Comparison of ENCODE assay signal across 13 cellular contexts in the genomic region with DNA sequence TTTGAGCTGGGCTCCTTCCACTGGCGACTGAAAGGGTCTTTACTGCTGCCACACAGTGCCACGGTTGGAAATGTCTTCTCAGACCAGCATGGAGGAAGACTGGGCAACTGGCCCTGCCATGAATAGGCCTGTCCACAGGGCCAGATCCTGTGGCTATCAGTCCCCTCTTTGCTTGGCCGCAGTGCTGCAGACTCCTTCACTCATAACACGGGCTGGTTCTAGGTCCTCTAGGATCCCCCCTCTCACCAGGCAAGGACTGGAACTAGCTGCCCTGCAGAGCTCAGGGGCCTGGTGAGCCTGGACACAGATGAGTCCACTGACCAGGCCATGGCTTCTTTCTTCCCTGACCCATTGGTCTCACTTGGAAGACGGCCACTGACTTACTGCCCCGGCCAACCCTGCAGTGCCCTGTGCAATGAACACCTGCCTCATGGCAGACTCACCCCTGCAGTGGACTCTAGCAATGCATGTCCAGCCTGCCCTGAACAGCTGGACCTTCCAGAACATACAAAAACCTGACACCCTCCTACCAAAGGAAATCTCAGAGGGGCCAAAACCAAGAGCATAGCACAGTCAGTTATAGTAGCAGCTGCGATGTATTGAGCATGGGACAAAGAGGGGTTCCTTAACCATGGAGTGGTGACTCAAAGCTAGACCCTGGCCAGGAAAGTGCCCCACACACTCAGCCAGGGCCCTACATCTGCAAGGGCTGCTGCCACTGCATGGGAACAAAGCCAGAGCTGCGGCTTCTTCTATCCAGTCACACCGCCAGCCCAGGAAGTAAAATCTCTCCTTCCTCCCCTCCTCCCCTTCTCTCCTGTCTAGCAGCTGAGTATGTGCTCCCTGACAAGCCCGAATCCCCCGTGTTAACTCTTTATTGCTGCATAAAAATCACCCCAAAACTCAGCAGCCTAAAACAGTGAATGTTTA.
A peak's percentile ranks its signal among the peaks of the same experiment; 100 is the strongest.
DNase-seq lines count a peak whose midpoint lies in the region; ATAC-seq, FAIRE-seq and TF ChIP-seq lines count a peak whose summit lies in the region.
"Had no signal": no experiment of that assay in that cellular context is flagged by ENCODE, and none has a peak within 500 bp of the region (broad histone marks: within the 10 kb centered on the region; RNA-seq: fewer than 3 reads in every experiment).

No MANE protein-coding gene starts in this region.

- POLR2A ChIA-PET in activated CD8-positive, alpha-beta T cell treated with anti-CD3 and anti-CD28 coated beads, Interleukin-2, amount 10 ng/mL, durations not matched to agents 7 days and 5 days (lab: Charles Lee): no interaction called here
- POLR2A ChIA-PET in activated CD8-positive, alpha-beta T cell treated with anti-CD3 and anti-CD28 coated beads for 36 hours (lab: Charles Lee): no interaction called here

- peak; percentile 18 for DNase-seq in activated CD8-positive, alpha-beta T cell treated with anti-CD3 and anti-CD28 coated beads, Interleukin-2, amount 10 ng/mL, durations not matched to agents 7 days and 5 days
- DNase-seq in activated CD8-positive, alpha-beta T cell treated with anti-CD3 and anti-CD28 coated beads for 36 hours: no peak
- peak; percentile 57 for DNase-seq in MG63
- DNase-seq in fibroblast of mammary gland (ENCODE audit: low read depth): peak; percentile 27
- DNase-seq in osteocyte (ENCODE audit: extremely low spot score, unreplicated experiment): peak; percentile 60
- no peak for DNase-seq in activated CD4-positive, CD25-positive, alpha-beta regulatory T cell (lab: John Stamatoyannopoulos, UW)
- DNase-seq in amniotic stem cell (lab: John Stamatoyannopoulos, UW): no peak
- no peak for DNase-seq in small intestine
- DNase-seq: cerebellar nuclear complex, islet precursor cell, NCI-H1048, NCI-H69 had no signal

- H3K27ac Mint-ChIP-seq in activated CD8-positive, alpha-beta T cell treated with anti-CD3 and anti-CD28 coated beads, Interleukin-2, amount 10 ng/mL, durations not matched to agents 7 days and 5 days: no peak overlapping the region
- no peak overlapping the region for H3K27ac Mint-ChIP-seq in activated CD8-positive, alpha-beta T cell treated with anti-CD3 and anti-CD28 coated beads for 36 hours
- H3K27ac Mint-ChIP-seq in osteocyte (ENCODE audit: unreplicated experiment): peak overlapping the region; percentile 77

- H3K9me3 ChIP-seq in MG63: no peaks in the 10 kb centered on the region
- no peaks in the 10 kb centered on the region for H3K9me3 ChIP-seq in small intestine (ENCODE audit: control insufficient read depth, low read depth)

- H3K36me3 ChIP-seq in MG63 (no peaks in the 10 kb centered on the region), small intestine (ENCODE audit: control insufficient read depth in 2 of 2, insufficient read depth in 2 of 2, low read length in 2 of 2) (no peaks in the 10 kb centered on the region)

- H3K27ac ChIP-seq in small intestine (ENCODE audit: low read depth in 1 of 2, low read length in 1 of 2): no peak overlapping the region

- no peak overlapping the region for H3K4me3 Mint-ChIP-seq in activated CD8-positive, alpha-beta T cell treated with anti-CD3 and anti-CD28 coated beads, Interleukin-2, amount 10 ng/mL, durations not matched to agents 7 days and 5 days
- H3K4me3 Mint-ChIP-seq in activated CD8-positive, alpha-beta T cell treated with anti-CD3 and anti-CD28 coated beads for 36 hours: no peak overlapping the region
- no peak overlapping the region for H3K4me3 Mint-ChIP-seq in osteocyte (ENCODE audit: unreplicated experiment)

- no peak for ATAC-seq in activated CD8-positive, alpha-beta T cell treated with anti-CD3 and anti-CD28 coated beads, Interleukin-2, amount 10 ng/mL, durations not matched to agents 7 days and 5 days
- ATAC-seq in activated CD8-positive, alpha-beta T cell treated with anti-CD3 and anti-CD28 coated beads for 36 hours: no peak
- ATAC-seq: Right ventricle myocardium inferior had no signal

- peaks cover 5% of the 10 kb centered on the region for H3K4me1 Mint-ChIP-seq in activated CD8-positive, alpha-beta T cell treated with anti-CD3 and anti-CD28 coated beads, Interleukin-2, amount 10 ng/mL, durations not matched to agents 7 days and 5 days (ENCODE audit: low read depth)
- peaks cover 6% of the 10 kb centered on the region for H3K4me1 Mint-ChIP-seq in activated CD8-positive, alpha-beta T cell treated with anti-CD3 and anti-CD28 coated beads for 36 hours (ENCODE audit: low read depth)
- peaks cover 39% of the 10 kb centered on the region for H3K4me1 Mint-ChIP-seq in osteocyte (ENCODE audit: unreplicated experiment)

- H3K9me3 Mint-ChIP-seq in activated CD8-positive, alpha-beta T cell treated with anti-CD3 and anti-CD28 coated beads, Interleukin-2, amount 10 ng/mL, durations not matched to agents 7 days and 5 days (ENCODE audit: insufficient read depth): no peaks in the 10 kb centered on the region
- no peaks in the 10 kb centered on the region for H3K9me3 Mint-ChIP-seq in activated CD8-positive, alpha-beta T cell treated with anti-CD3 and anti-CD28 coated beads for 36 hours
- no peaks in the 10 kb centered on the region for H3K9me3 Mint-ChIP-seq in osteocyte (ENCODE audit: unreplicated experiment)

- intact Hi-C loops in activated CD8-positive, alpha-beta T cell treated with anti-CD3 and anti-CD28 coated beads for 36 hours (cut with micrococcal nuclease): no loop called here

- H3K4me3 ChIP-seq in MG63: no peak overlapping the region
- H3K4me3 ChIP-seq in fibroblast of mammary gland (ENCODE audit: control insufficient read depth, low read depth, low read length): no peak overlapping the region
- no peak overlapping the region for H3K4me3 ChIP-seq in small intestine (ENCODE audit: low read depth in 1 of 2, low read length in 2 of 2)

- 63 to 69% (median 65%) methylated on average over 11 of the region's 11 CpGs for WGBS in small intestine, 3 donors

- H3K27me3 Mint-ChIP-seq in activated CD8-positive, alpha-beta T cell treated with anti-CD3 and anti-CD28 coated beads, Interleukin-2, amount 10 ng/mL, durations not matched to agents 7 days and 5 days (ENCODE audit: low read depth): peaks cover 8% of the 10 kb centered on the region
- H3K27me3 Mint-ChIP-seq in activated CD8-positive, alpha-beta T cell treated with anti-CD3 and anti-CD28 coated beads for 36 hours: no peaks in the 10 kb centered on the region
- H3K27me3 Mint-ChIP-seq in osteocyte (ENCODE audit: unreplicated experiment): no peaks in the 10 kb centered on the region

- H3K4me1 ChIP-seq in small intestine (ENCODE audit: control insufficient read depth in 2 of 2, insufficient read depth in 1 of 2, low read depth in 1 of 2, low read length in 1 of 2): no peaks in the 10 kb centered on the region

- FAIRE-seq in small intestine (lab: Jason Lieb, UNC): no peak

- H3K27me3 ChIP-seq in MG63: no peaks in the 10 kb centered on the region
- H3K27me3 ChIP-seq in small intestine (ENCODE audit: control insufficient read depth in 2 of 2, insufficient read depth in 2 of 2, low read length in 2 of 2): no peaks in the 10 kb centered on the region

- TF ChIP-seq CTCF in activated CD8-positive, alpha-beta T cell treated with anti-CD3 and anti-CD28 coated beads for 36 hours (IDR thresholded peaks at IDR 0.05): no peak
- no peak for TF ChIP-seq CTCF in fibroblast of mammary gland (conservative IDR thresholded peaks at IDR 0.05; ENCODE audit: control insufficient read depth, insufficient read depth, low read depth, low read length)
- TF ChIP-seq CTCF in osteocyte (IDR thresholded peaks at IDR 0.05): no peak

- H3K36me3 Mint-ChIP-seq in activated CD8-positive, alpha-beta T cell treated with anti-CD3 and anti-CD28 coated beads, Interleukin-2, amount 10 ng/mL, durations not matched to agents 7 days and 5 days (ENCODE audit: low read depth): no peaks in the 10 kb centered on the region
- H3K36me3 Mint-ChIP-seq in activated CD8-positive, alpha-beta T cell treated with anti-CD3 and anti-CD28 coated beads for 36 hours (ENCODE audit: low read depth): no peaks in the 10 kb centered on the region
- H3K36me3 Mint-ChIP-seq in osteocyte (ENCODE audit: unreplicated experiment): no peaks in the 10 kb centered on the region

- CTCF ChIA-PET in activated CD8-positive, alpha-beta T cell treated with anti-CD3 and anti-CD28 coated beads, Interleukin-2, amount 10 ng/mL, durations not matched to agents 7 days and 5 days (lab: Charles Lee): interaction anchor here (0.9 kb wide), 1 partner anchor 46 kb away, joined by 3 read pairs; no protein-coding TSS in a partner anchor
- CTCF ChIA-PET in activated CD8-positive, alpha-beta T cell treated with anti-CD3 and anti-CD28 coated beads for 36 hours (lab: Charles Lee): no interaction called here

Comparison
In these comparisons a context has a peak if more than half of its experiments do, and no peak if none do; other contexts are left out.
1. DNase-seq: peak in activated CD8-positive, alpha-beta T cell treated with anti-CD3 and anti-CD28 coated beads, Interleukin-2, amount 10 ng/mL, durations not matched to agents 7 days and 5 days (single experiment), MG63 (single experiment), fibroblast of mammary gland (single experiment) and osteocyte (single experiment); none in activated CD8-positive, alpha-beta T cell treated with anti-CD3 and anti-CD28 coated beads for 36 hours (single experiment), activated CD4-positive, CD25-positive, alpha-beta regulatory T cell (0 of 4), amniotic stem cell (single experiment) and small intestine (single experiment).